14 cellular contexts compared by ENCODE assay signal in the genomic region with DNA sequence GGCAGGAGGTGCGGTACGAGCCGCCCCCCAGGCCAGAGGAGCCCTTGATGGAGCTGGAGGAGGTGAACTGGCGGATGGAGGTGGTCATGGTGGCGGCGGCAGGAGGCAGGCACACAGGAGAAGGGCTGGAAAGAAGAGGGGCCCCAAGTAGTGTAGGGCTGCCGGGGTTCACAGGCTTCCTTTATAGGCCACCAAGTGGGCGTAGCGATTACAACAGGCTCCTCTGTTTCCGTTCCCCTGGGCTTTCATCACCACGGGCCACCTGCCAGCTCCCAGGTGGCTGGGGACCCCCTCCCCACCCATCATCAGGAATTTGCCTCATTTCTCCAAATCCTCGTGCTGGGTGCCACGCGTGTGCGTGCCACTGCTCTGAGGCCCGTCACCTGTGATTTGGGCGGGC. TPM values are rescaled to one million over a fixed set of nuclear protein-coding genes. Genes with fewer than 3 reads are reported as not detected.
"Had no signal": no experiment of that assay in that cellular context is flagged by ENCODE, and none has a peak within 500 bp of the region (broad histone marks: within the 10 kb centered on the region; RNA-seq: fewer than 3 reads in every experiment).

No MANE protein-coding gene starts in this region.

RNA-seq across cellular contexts. Expression of a gene that starts 50.1 kb away (rescaled TPM):
- total RNA-seq: activated CD8-positive, alpha-beta memory T cell treated with anti-CD3 and anti-CD28 coated beads for 36 hours; activated naive CD4-positive, alpha-beta T cell treated with anti-CD3 and anti-CD28 coated beads, Interleukin-2, amount 50 U/mL, for 72 hours; activated T-helper 1 cell treated with anti-CD3 and anti-CD28 coated beads, Interleukin-12 subunit alpha, Interleukin-12 subunit beta, Interleukin-2, Interleukin-4 antibody, amounts not matched to agents 30 ng/mL and 10 ng/mL and 1 ng/mL, durations not matched to agents 14 hours and 24 hours and 36 hours; activated T-helper 2 cell treated with anti-CD3 and anti-CD28 coated beads, Interferon-gamma antibody, Interleukin-2, Interleukin-4, amounts not matched to agents 10 μg/mL and 5 μg/mL and 100 μg/mL, durations not matched to agents 14 hours and 24 hours and 36 hours; adrenal gland; body of pancreas; chondrocyte; dermis blood vessel endothelial cell; endothelial cell of umbilical vein; fibroblast of lung; fibroblast of villous mesenchyme; gastroesophageal sphincter; glomerular endothelial cell; heart right ventricle had no signal
- polyA plus RNA-seq: endothelial cell of umbilical vein, fibroblast of lung, heart right ventricle had no signal
